Comparison of ENCODE assay signal across 19 cellular contexts in genomic region chr14:51939211-51939705, GRCh38. TPM values are rescaled to one million over a fixed set of nuclear protein-coding genes. Genes with fewer than 3 reads are reported as not detected.
DNase-seq lines count a peak whose midpoint lies in the region; ATAC-seq and TF ChIP-seq lines count a peak whose summit lies in the region.
"Had no signal": no experiment of that assay in that cellular context is flagged by ENCODE, and none has a peak within 500 bp of the region (broad histone marks: within the 10 kb centered on the region; RNA-seq: fewer than 3 reads in every experiment).

No MANE protein-coding gene starts in this region.

- no peak for TF ChIP-seq EP300 in suprapubic skin (IDR thresholded peaks at IDR 0.05)

- no peak overlapping the region for H3K27ac ChIP-seq in suprapubic skin
- H3K27ac ChIP-seq: parathyroid adenoma had no signal

- DNase-seq in activated CD8-positive, alpha-beta T cell treated with anti-CD3 and anti-CD28 coated beads for 36 hours: no peak
- DNase-seq in activated CD8-positive, alpha-beta T cell treated with anti-CD3 and anti-CD28 coated beads, Interleukin-2, amount 10 ng/mL, durations not matched to agents 7 days and 5 days: no peak
- no peak for DNase-seq in naive B cell
- DNase-seq in suprapubic skin (ENCODE audit: low spot score in 2 of 2): no peak
- no peak for DNase-seq in NCI-H69 (lab: John Stamatoyannopoulos, UW)
- DNase-seq: 8988T; activated CD4-positive, alpha-beta T cell treated with anti-CD3 and anti-CD28 coated beads for 1 hour; activated CD8-positive, alpha-beta memory T cell treated with anti-CD3 and anti-CD28 coated beads, Interleukin-2, amount 50 U/mL, for 4 hours; DMS153; GDM1; HCEC 1CT; MG63; SK-N-SH; stimulated activated CD4-positive, alpha-beta T cell treated with anti-CD3 and anti-CD28 coated beads, Interleukin-2, amount 100 ng/mL, for 24 hours; T-helper 9 cell had no signal

- H3K4me1 Mint-ChIP-seq in activated CD8-positive, alpha-beta T cell treated with anti-CD3 and anti-CD28 coated beads for 36 hours (ENCODE audit: low read depth): peaks cover 46% of the 10 kb centered on the region
- peaks cover 17% of the 10 kb centered on the region for H3K4me1 Mint-ChIP-seq in activated CD8-positive, alpha-beta T cell treated with anti-CD3 and anti-CD28 coated beads, Interleukin-2, amount 10 ng/mL, durations not matched to agents 7 days and 5 days (ENCODE audit: low read depth)
- H3K4me1 Mint-ChIP-seq in activated T-helper 17 cell treated with anti-CD3 and anti-CD28 coated beads, Interleukin-2, amount 50 U/mL, for 72 hours: peaks cover 28% of the 10 kb centered on the region
- H3K4me1 Mint-ChIP-seq in naive B cell: peaks cover 14 to 34% (median 29%) of the 10 kb centered on the region in 3 donors
- H3K4me1 Mint-ChIP-seq in stimulated activated memory B cell treated with anti-CD40 and anti-IgM and Interleukin-4, amounts not matched to agents 10 μg/mL and 1 μg/mL and 100 μg/mL, for 72 hours: peaks cover 31% of the 10 kb centered on the region

- peaks cover 3% of the 10 kb centered on the region for H3K9me3 Mint-ChIP-seq in activated CD8-positive, alpha-beta T cell treated with anti-CD3 and anti-CD28 coated beads for 36 hours
- no peaks in the 10 kb centered on the region for H3K9me3 Mint-ChIP-seq in activated CD8-positive, alpha-beta T cell treated with anti-CD3 and anti-CD28 coated beads, Interleukin-2, amount 10 ng/mL, durations not matched to agents 7 days and 5 days (ENCODE audit: insufficient read depth)
- H3K9me3 Mint-ChIP-seq in activated T-helper 17 cell treated with anti-CD3 and anti-CD28 coated beads, Interleukin-2, amount 50 U/mL, for 72 hours: no peaks in the 10 kb centered on the region
- peaks cover 0 to 4% (median 0%) of the 10 kb centered on the region in 7 donors for H3K9me3 Mint-ChIP-seq in naive B cell
- H3K9me3 Mint-ChIP-seq in stimulated activated memory B cell treated with anti-CD40 and anti-IgM and Interleukin-4, amounts not matched to agents 10 μg/mL and 1 μg/mL and 100 μg/mL, for 72 hours: no peaks in the 10 kb centered on the region

- no peaks in the 10 kb centered on the region for H3K27me3 ChIP-seq in suprapubic skin
- H3K27me3 ChIP-seq: MG63 had no signal

- no peaks in the 10 kb centered on the region for H3K27me3 Mint-ChIP-seq in activated CD8-positive, alpha-beta T cell treated with anti-CD3 and anti-CD28 coated beads for 36 hours
- H3K27me3 Mint-ChIP-seq in activated CD8-positive, alpha-beta T cell treated with anti-CD3 and anti-CD28 coated beads, Interleukin-2, amount 10 ng/mL, durations not matched to agents 7 days and 5 days (ENCODE audit: low read depth): no peaks in the 10 kb centered on the region
- no peaks in the 10 kb centered on the region for H3K27me3 Mint-ChIP-seq in activated T-helper 17 cell treated with anti-CD3 and anti-CD28 coated beads, Interleukin-2, amount 50 U/mL, for 72 hours
- no peaks in the 10 kb centered on the region for H3K27me3 Mint-ChIP-seq in naive B cell
- H3K27me3 Mint-ChIP-seq in stimulated activated memory B cell treated with anti-CD40 and anti-IgM and Interleukin-4, amounts not matched to agents 10 μg/mL and 1 μg/mL and 100 μg/mL, for 72 hours: no peaks in the 10 kb centered on the region

- no peak for TF ChIP-seq POLR2A in suprapubic skin (IDR thresholded peaks at IDR 0.05)

- intact Hi-C loops in activated CD8-positive, alpha-beta T cell treated with anti-CD3 and anti-CD28 coated beads for 36 hours (cut with micrococcal nuclease): no loop called here

- no peak for ATAC-seq in activated CD8-positive, alpha-beta T cell treated with anti-CD3 and anti-CD28 coated beads for 36 hours
- ATAC-seq in activated CD8-positive, alpha-beta T cell treated with anti-CD3 and anti-CD28 coated beads, Interleukin-2, amount 10 ng/mL, durations not matched to agents 7 days and 5 days: no peak
- no peak for ATAC-seq in activated T-helper 17 cell treated with anti-CD3 and anti-CD28 coated beads, Interleukin-2, amount 50 U/mL, for 72 hours (replicated peaks)
- ATAC-seq in naive B cell (ENCODE audit: low read depth in 2 of 2) (no peak), HG02610 (IDR thresholded peaks at IDR 0.05; ENCODE audit: unreplicated experiment) (no peak)
- no peak for ATAC-seq in stimulated activated memory B cell treated with anti-CD40 and anti-IgM and Interleukin-4, amounts not matched to agents 10 μg/mL and 1 μg/mL and 100 μg/mL, for 72 hours

- CTCF ChIA-PET in activated CD8-positive, alpha-beta T cell treated with anti-CD3 and anti-CD28 coated beads for 36 hours (lab: Charles Lee): interaction anchor here (0.9 kb wide), 1 partner anchor 20 kb away, joined by 3 read pairs; no protein-coding TSS in a partner anchor
- CTCF ChIA-PET in activated CD8-positive, alpha-beta T cell treated with anti-CD3 and anti-CD28 coated beads, Interleukin-2, amount 10 ng/mL, durations not matched to agents 7 days and 5 days (lab: Charles Lee): interaction anchor here (0.8 to 1.3 kb wide), 2 partner anchors 20 to 39 kb away, joined by 4 read pairs; no protein-coding TSS in a partner anchor

- POLR2A ChIA-PET in activated CD8-positive, alpha-beta T cell treated with anti-CD3 and anti-CD28 coated beads for 36 hours (lab: Charles Lee): interaction anchor here (0.7 kb wide), 1 partner anchor 424 kb away, joined by 3 read pairs; no protein-coding TSS in a partner anchor
- POLR2A ChIA-PET in activated CD8-positive, alpha-beta T cell treated with anti-CD3 and anti-CD28 coated beads, Interleukin-2, amount 10 ng/mL, durations not matched to agents 7 days and 5 days (lab: Charles Lee): interaction anchor here (0.6 to 0.7 kb wide), 3 partner anchors 16 to 155 kb away, joined by 3 read pairs; no protein-coding TSS in a partner anchor

- no peak for TF ChIP-seq CTCF in activated CD8-positive, alpha-beta T cell treated with anti-CD3 and anti-CD28 coated beads for 36 hours (IDR thresholded peaks at IDR 0.05)
- no peak for TF ChIP-seq CTCF in suprapubic skin (IDR thresholded peaks at IDR 0.05)

- no peaks in the 10 kb centered on the region for H3K4me1 ChIP-seq in suprapubic skin
- H3K4me1 ChIP-seq: parathyroid adenoma had no signal

- no peaks in the 10 kb centered on the region for H3K36me3 ChIP-seq in suprapubic skin
- H3K36me3 ChIP-seq: MG63 had no signal

- peaks cover 59% of the 10 kb centered on the region for H3K36me3 Mint-ChIP-seq in activated CD8-positive, alpha-beta T cell treated with anti-CD3 and anti-CD28 coated beads for 36 hours (ENCODE audit: low read depth)
- peaks cover 70% of the 10 kb centered on the region for H3K36me3 Mint-ChIP-seq in activated CD8-positive, alpha-beta T cell treated with anti-CD3 and anti-CD28 coated beads, Interleukin-2, amount 10 ng/mL, durations not matched to agents 7 days and 5 days (ENCODE audit: low read depth)
- peaks cover 59% of the 10 kb centered on the region for H3K36me3 Mint-ChIP-seq in activated T-helper 17 cell treated with anti-CD3 and anti-CD28 coated beads, Interleukin-2, amount 50 U/mL, for 72 hours (ENCODE audit: low read depth)
- peaks cover 8 to 10% of the 10 kb centered on the region in 2 donors for H3K36me3 Mint-ChIP-seq in naive B cell
- H3K36me3 Mint-ChIP-seq in stimulated activated memory B cell treated with anti-CD40 and anti-IgM and Interleukin-4, amounts not matched to agents 10 μg/mL and 1 μg/mL and 100 μg/mL, for 72 hours: peaks cover 23% of the 10 kb centered on the region

- no peaks in the 10 kb centered on the region for H3K9me3 ChIP-seq in suprapubic skin
- H3K9me3 ChIP-seq: MG63, SK-N-SH had no signal

- no peak overlapping the region for H3K4me3 Mint-ChIP-seq in activated CD8-positive, alpha-beta T cell treated with anti-CD3 and anti-CD28 coated beads for 36 hours
- no peak overlapping the region for H3K4me3 Mint-ChIP-seq in activated CD8-positive, alpha-beta T cell treated with anti-CD3 and anti-CD28 coated beads, Interleukin-2, amount 10 ng/mL, durations not matched to agents 7 days and 5 days
- H3K4me3 Mint-ChIP-seq in activated T-helper 17 cell treated with anti-CD3 and anti-CD28 coated beads, Interleukin-2, amount 50 U/mL, for 72 hours: peak overlapping the region; percentile 50
- H3K4me3 Mint-ChIP-seq in naive B cell: no peak overlapping the region
- peak overlapping the region; percentile 56 for H3K4me3 Mint-ChIP-seq in stimulated activated memory B cell treated with anti-CD40 and anti-IgM and Interleukin-4, amounts not matched to agents 10 μg/mL and 1 μg/mL and 100 μg/mL, for 72 hours

- peak overlapping the region; percentile 8 for H3K27ac Mint-ChIP-seq in activated CD8-positive, alpha-beta T cell treated with anti-CD3 and anti-CD28 coated beads for 36 hours
- H3K27ac Mint-ChIP-seq in activated CD8-positive, alpha-beta T cell treated with anti-CD3 and anti-CD28 coated beads, Interleukin-2, amount 10 ng/mL, durations not matched to agents 7 days and 5 days: no peak overlapping the region
- H3K27ac Mint-ChIP-seq in activated T-helper 17 cell treated with anti-CD3 and anti-CD28 coated beads, Interleukin-2, amount 50 U/mL, for 72 hours: peak overlapping the region; percentile 81
- H3K27ac Mint-ChIP-seq in naive B cell: peak overlapping the region in 4 of 6 donors; percentile 61 to 89 (median 68)
- H3K27ac Mint-ChIP-seq in stimulated activated memory B cell treated with anti-CD40 and anti-IgM and Interleukin-4, amounts not matched to agents 10 μg/mL and 1 μg/mL and 100 μg/mL, for 72 hours: peak overlapping the region; percentile 85

- no peak overlapping the region for H3K4me3 ChIP-seq in suprapubic skin
- H3K4me3 ChIP-seq: MG63 had no signal

- 92% methylated on average over 7 of the region's 7 CpGs for WGBS in suprapubic skin

RNA-seq across cellular contexts. Expression of gene RTRAF, which starts 50.1 kb away (rescaled TPM):
- total RNA-seq in activated CD8-positive, alpha-beta T cell treated with anti-CD3 and anti-CD28 coated beads for 36 hours: 100 to 1,000 TPM; 230 to 235 TPM
- 100 to 1,000 TPM; 201 to 206 TPM for total RNA-seq in activated CD8-positive, alpha-beta T cell treated with anti-CD3 and anti-CD28 coated beads, Interleukin-2, amount 10 ng/mL, durations not matched to agents 7 days and 5 days
- total RNA-seq in activated T-helper 17 cell treated with anti-CD3 and anti-CD28 coated beads, Interleukin-2, amount 50 U/mL, for 72 hours: 100 to 1,000 TPM; 138 to 190 TPM
- polyA plus RNA-seq in naive B cell (ENCODE audit: low read depth in 6 of 6): 100 to 1,000 TPM in 5 of 6 donors, 10 to 100 TPM in 1; 95.0 to 184 (median 171) TPM
- total RNA-seq in suprapubic skin: 10 to 100 TPM; 28.2 to 63.5 (median 54.4) TPM

Comparison
In these comparisons a context has a peak if more than half of its experiments do, and no peak if none do; other contexts are left out.
1. H3K4me3 Mint-ChIP-seq: peak in activated T-helper 17 cell treated with anti-CD3 and anti-CD28 coated beads, Interleukin-2, amount 50 U/mL, for 72 hours (single experiment) and stimulated activated memory B cell treated with anti-CD40 and anti-IgM and Interleukin-4, amounts not matched to agents 10 μg/mL and 1 μg/mL and 100 μg/mL, for 72 hours (single experiment); none in activated CD8-positive, alpha-beta T cell treated with anti-CD3 and anti-CD28 coated beads for 36 hours (single experiment), activated CD8-positive, alpha-beta T cell treated with anti-CD3 and anti-CD28 coated beads, Interleukin-2, amount 10 ng/mL, durations not matched to agents 7 days and 5 days (single experiment) and naive B cell (0 of 8).